ENCODE assay signal across 15 cellular contexts in genomic region chr12:820336-820735, GRCh38.
DNase-seq lines count a peak whose midpoint lies in the region; ATAC-seq and TF ChIP-seq lines count a peak whose summit lies in the region.
"Had no signal": no experiment of that assay in that cellular context is flagged by ENCODE, and none has a peak within 500 bp of the region (broad histone marks: within the 10 kb centered on the region; RNA-seq: fewer than 3 reads in every experiment).

No MANE protein-coding gene starts in this region.

- H4K20me1 ChIP-seq in Karpas-422 (ENCODE audit: insufficient read depth, low read depth, low read length): no peaks in the 10 kb centered on the region

- H2AFZ ChIP-seq in Karpas-422 (ENCODE audit: low read length) (no peak overlapping the region), neuronal stem cell (ENCODE audit: low read length) (no peak overlapping the region)

- no peak overlapping the region for H3K18ac ChIP-seq in neuronal stem cell (ENCODE audit: low read length)

- no peak overlapping the region for H2BK15ac ChIP-seq in neuronal stem cell (ENCODE audit: low read length)

- H2BK12ac ChIP-seq in neuronal stem cell (ENCODE audit: low read length): no peak overlapping the region

- no peak for TF ChIP-seq CTCF in GM10248 (IDR thresholded peaks at IDR 0.05; ENCODE audit: control extremely low read depth, extremely low read depth, low read depth, missing control alignments)

- H3K9me3 Mint-ChIP-seq in activated CD8-positive, alpha-beta memory T cell treated with anti-CD3 and anti-CD28 coated beads, Interleukin-2, amount 10 ng/mL, durations not matched to agents 7 days and 5 days (ENCODE audit: low read depth): peaks cover 5% of the 10 kb centered on the region
- H3K9me3 Mint-ChIP-seq in CD4-positive, alpha-beta memory T cell: peaks cover 0 to 10% (median 6%) of the 10 kb centered on the region in 8 donors

- no peak overlapping the region for H3K14ac ChIP-seq in neuronal stem cell (ENCODE audit: low read length)

- CTCF ChIA-PET in activated CD8-positive, alpha-beta memory T cell treated with anti-CD3 and anti-CD28 coated beads, Interleukin-2, amount 10 ng/mL, durations not matched to agents 7 days and 5 days (lab: Charles Lee): interaction anchor here (0.6 kb wide), 2 partner anchors 46 to 129 kb away, joined by 3 read pairs; no protein-coding TSS in a partner anchor
- CTCF ChIA-PET in CD4-positive, alpha-beta memory T cell (lab: Charles Lee; ENCODE audit: partially characterized antibody): interaction anchor here (0.9 to 1.5 kb wide), 6 partner anchors 9 to 272 kb away, joined by 3 to 5 read pairs (median 4); partner anchors contain the start of gene RAD52
- CTCF ChIA-PET in GM10248 (lab: Yijun Ruan, JAX): interaction anchor here (0.7 to 1.1 kb wide), 4 partner anchors 44 to 244 kb away, joined by 3 to 4 read pairs (median 3); no protein-coding TSS in a partner anchor

- no peak overlapping the region for H2AK5ac ChIP-seq in neuronal stem cell (ENCODE audit: low read depth, low read length)

- peaks cover 2% of the 10 kb centered on the region for H3K79me1 ChIP-seq in neuronal stem cell (ENCODE audit: low read depth, low read length)

- no peak overlapping the region for H2BK120ac ChIP-seq in neuronal stem cell (ENCODE audit: low read depth, low read length)

- no peak for ATAC-seq in activated CD8-positive, alpha-beta memory T cell treated with anti-CD3 and anti-CD28 coated beads, Interleukin-2, amount 10 ng/mL, durations not matched to agents 7 days and 5 days
- ATAC-seq: Panc1, Right ventricle myocardium inferior had no signal

- no peak overlapping the region for H4K8ac ChIP-seq in neuronal stem cell (ENCODE audit: low read depth, low read length)

- H4K91ac ChIP-seq in neuronal stem cell (ENCODE audit: low read depth, low read length, poor library complexity): no peak overlapping the region

- no peak overlapping the region for H3K4me3 Mint-ChIP-seq in activated CD8-positive, alpha-beta memory T cell treated with anti-CD3 and anti-CD28 coated beads, Interleukin-2, amount 10 ng/mL, durations not matched to agents 7 days and 5 days
- peak overlapping the region in 5 of 8 donors; percentile 5 to 58 (median 18) for H3K4me3 Mint-ChIP-seq in CD4-positive, alpha-beta memory T cell

- H3K27ac ChIP-seq in CD4-positive, alpha-beta memory T cell (ENCODE audit: low read depth, low read length): no peak overlapping the region
- H3K27ac ChIP-seq in Karpas-422 (ENCODE audit: low read length): peak overlapping the region; percentile 31; the same call in 1 of the 2 replicates
- no peak overlapping the region for H3K27ac ChIP-seq in neuronal stem cell (replicated peaks; ENCODE audit: low read length)

- H3K27me3 Mint-ChIP-seq in activated CD8-positive, alpha-beta memory T cell treated with anti-CD3 and anti-CD28 coated beads, Interleukin-2, amount 10 ng/mL, durations not matched to agents 7 days and 5 days: no peaks in the 10 kb centered on the region
- no peaks in the 10 kb centered on the region for H3K27me3 Mint-ChIP-seq in CD4-positive, alpha-beta memory T cell

- no peak overlapping the region for H3K23ac ChIP-seq in neuronal stem cell (ENCODE audit: low read depth, low read length, poor library complexity)

- no peak overlapping the region for H3K4me3 ChIP-seq in CD4-positive, alpha-beta memory T cell (ENCODE audit: low read length in 2 of 2)
- H3K4me3 ChIP-seq in Karpas-422 (ENCODE audit: low read length): no peak overlapping the region
- no peak overlapping the region for H3K4me3 ChIP-seq in neuronal stem cell (ENCODE audit: low read length in 2 of 2)

- intact Hi-C loops in CD4-positive, alpha-beta memory T cell (cut with micrococcal nuclease): no loop called here

- no peak overlapping the region for H2BK5ac ChIP-seq in neuronal stem cell (ENCODE audit: low read length)

- H3K9me2 ChIP-seq in Karpas-422 (replicated peaks; ENCODE audit: insufficient read depth, low read length): no peaks in the 10 kb centered on the region

- no peak overlapping the region for H3K9ac ChIP-seq in Karpas-422 (ENCODE audit: low read length)
- H3K9ac ChIP-seq in neuronal stem cell (ENCODE audit: low read depth, low read length, poor library complexity): no peak overlapping the region

- WGBS in neuronal stem cell (ENCODE audit: extremely low coverage in 2 of 2, insufficient read length in 2 of 2, insufficient replicate concordance in 1 of 2), 2 donors: no CpG with 5 or more reads among the region's 1 CpG

- H3K36me3 ChIP-seq in CD4-positive, alpha-beta memory T cell (ENCODE audit: insufficient read depth, low read length): peaks cover 12% of the 10 kb centered on the region
- H3K36me3 ChIP-seq in Karpas-422 (ENCODE audit: insufficient read depth, low read length) (peaks cover 33% of the 10 kb centered on the region), neuronal stem cell (replicated peaks in 1 of 2; ENCODE audit: control insufficient read depth in 2 of 2, insufficient read depth in 2 of 2, low read length in 2 of 2) (peaks cover 0 to 48% of the 10 kb centered on the region in 2 donors)

- H3K4me2 ChIP-seq in Karpas-422 (ENCODE audit: low read depth, low read length, poor library complexity, severe bottlenecking) (no peak overlapping the region), neuronal stem cell (ENCODE audit: insufficient read depth, low read length, poor library complexity, severe bottlenecking) (peak overlapping the region; percentile 11)

- POLR2A ChIA-PET in CD4-positive, alpha-beta memory T cell (lab: Charles Lee; ENCODE audit: partially characterized antibody): interaction anchor here (0.9 kb wide), 1 partner anchor 176 kb away, joined by 3 read pairs; no protein-coding TSS in a partner anchor
- POLR2A ChIA-PET in GM10248 (lab: Yijun Ruan, JAX): interaction anchor here (0.6 kb wide), 1 partner anchor 109 kb away, joined by 3 read pairs; no protein-coding TSS in a partner anchor

- H3K36me3 Mint-ChIP-seq in activated CD8-positive, alpha-beta memory T cell treated with anti-CD3 and anti-CD28 coated beads, Interleukin-2, amount 10 ng/mL, durations not matched to agents 7 days and 5 days: peaks cover 45% of the 10 kb centered on the region
- peaks cover 29 to 37% of the 10 kb centered on the region in 2 donors for H3K36me3 Mint-ChIP-seq in CD4-positive, alpha-beta memory T cell

- no peaks in the 10 kb centered on the region for H3K27me3 ChIP-seq in CD4-positive, alpha-beta memory T cell (ENCODE audit: insufficient read depth, low read length)
- H3K27me3 ChIP-seq in Karpas-422 (ENCODE audit: low read length) (no peaks in the 10 kb centered on the region), neuronal stem cell (ENCODE audit: control insufficient read depth in 3 of 3, insufficient read depth in 3 of 3, low read depth in 1 of 3, low read length in 3 of 3) (no peaks in the 10 kb centered on the region)

- H3K4me1 ChIP-seq in CD4-positive, alpha-beta memory T cell (ENCODE audit: insufficient read depth, low read length): peaks cover 53% of the 10 kb centered on the region
- H3K4me1 ChIP-seq in Karpas-422 (ENCODE audit: low read length) (peaks cover 74% of the 10 kb centered on the region), neuronal stem cell (ENCODE audit: control insufficient read depth in 2 of 2, insufficient read depth in 1 of 2, low read depth in 1 of 2, low read length in 2 of 2) (no peaks in the 10 kb centered on the region)

- no peak for DNase-seq in activated CD8-positive, alpha-beta memory T cell treated with anti-CD3 and anti-CD28 coated beads, Interleukin-2, amount 10 ng/mL, durations not matched to agents 7 days and 5 days
- no peak for DNase-seq in activated CD8-positive, alpha-beta memory T cell treated with anti-CD3 and anti-CD28 coated beads for 24 hours
- no peak for DNase-seq in CD4-positive, alpha-beta memory T cell
- no peak for DNase-seq in Karpas-422
- DNase-seq in neuronal stem cell (ENCODE audit: low spot score): no peak
- DNase-seq in GM10248 (ENCODE audit: extremely low spot score): no peak
- no peak for DNase-seq in NCI-H748 treated with DMSO at 0.1 percent for 48 hours (lab: John Stamatoyannopoulos, UW)
- DNase-seq: GF-D8, KG1, NCI-H1105, NCI-H187, NCI-H446 treated with DMSO at 0.1 percent for 48 hours, NCI-H82 had no signal

- no peak overlapping the region for H3K4ac ChIP-seq in neuronal stem cell (ENCODE audit: low read length)

- H3K79me2 ChIP-seq in Karpas-422 (ENCODE audit: low read length): peaks cover 97% of the 10 kb centered on the region

- H3K9me3 ChIP-seq in CD4-positive, alpha-beta memory T cell (ENCODE audit: control insufficient read depth in 1 of 2, low read length in 2 of 2): no peaks in the 10 kb centered on the region
- no peaks in the 10 kb centered on the region for H3K9me3 ChIP-seq in Karpas-422 (ENCODE audit: low read length)
- H3K9me3 ChIP-seq in neuronal stem cell (replicated peaks in 1 of 2; ENCODE audit: control insufficient read depth in 2 of 2, insufficient read depth in 1 of 2, low read depth in 1 of 2, low read length in 2 of 2): peaks cover 0 to 32% of the 10 kb centered on the region in 2 donors

- peaks cover 39% of the 10 kb centered on the region for H3K4me1 Mint-ChIP-seq in activated CD8-positive, alpha-beta memory T cell treated with anti-CD3 and anti-CD28 coated beads, Interleukin-2, amount 10 ng/mL, durations not matched to agents 7 days and 5 days
- H3K4me1 Mint-ChIP-seq in CD4-positive, alpha-beta memory T cell: peaks cover 34 to 64% (median 51%) of the 10 kb centered on the region in 4 donors

- H3K27ac Mint-ChIP-seq in activated CD8-positive, alpha-beta memory T cell treated with anti-CD3 and anti-CD28 coated beads, Interleukin-2, amount 10 ng/mL, durations not matched to agents 7 days and 5 days: peak overlapping the region; percentile 49
- H3K27ac Mint-ChIP-seq in CD4-positive, alpha-beta memory T cell: peak overlapping the region; percentile 17 to 81 (median 69)
